8 cellular contexts compared by ENCODE assay signal in genomic region chr2:111506936-111507335, GRCh38.
DNase-seq lines count a peak whose midpoint lies in the region; ATAC-seq lines count a peak whose summit lies in the region.
"Not testable (repeated sequence)": the region's sequence is repeated elsewhere in the genome, so short reads cannot be mapped to it uniquely, and the experiment has no call there.

No MANE protein-coding gene starts in this region.

- peak; percentile 23 for DNase-seq in activated CD4-positive, alpha-beta T cell treated with anti-CD3 and anti-CD28 coated beads, Interleukin-2, amount 10 ng/mL, durations not matched to agents 7 days and 5 days
- not testable (repeated sequence) for DNase-seq in activated naive CD8-positive, alpha-beta T cell treated with anti-CD3 and anti-CD28 coated beads, Interleukin-2, amount 10 ng/mL, durations not matched to agents 7 days and 5 days
- DNase-seq in stimulated activated naive CD4-positive, alpha-beta T cell treated with Interleukin-2 at 50 U/mL for 16 hours (lab: John Stamatoyannopoulos, UW) = peak; percentile 25

- CTCF ChIA-PET in activated CD4-positive, alpha-beta T cell treated with anti-CD3 and anti-CD28 coated beads, Interleukin-2, amount 10 ng/mL, durations not matched to agents 7 days and 5 days (lab: Charles Lee) = interaction anchor here (0.6 kb wide), 1 partner anchor 1181 kb away, joined by 4 read pairs; no protein-coding TSS in a partner anchor

- peak overlapping the region; percentile 86 for H3K27ac Mint-ChIP-seq in activated CD4-positive, alpha-beta T cell treated with anti-CD3 and anti-CD28 coated beads, Interleukin-2, amount 10 ng/mL, durations not matched to agents 7 days and 5 days
- H3K27ac Mint-ChIP-seq in activated naive CD8-positive, alpha-beta T cell treated with anti-CD3 and anti-CD28 coated beads, Interleukin-2, amount 10 ng/mL, durations not matched to agents 7 days and 5 days = peak overlapping the region; percentile 79

- H3K27me3 Mint-ChIP-seq in activated CD4-positive, alpha-beta T cell treated with anti-CD3 and anti-CD28 coated beads, Interleukin-2, amount 10 ng/mL, durations not matched to agents 7 days and 5 days; activated naive CD8-positive, alpha-beta T cell treated with anti-CD3 and anti-CD28 coated beads, Interleukin-2, amount 10 ng/mL, durations not matched to agents 7 days and 5 days: not testable (repeated sequence)

- H3K36me3 Mint-ChIP-seq in activated CD4-positive, alpha-beta T cell treated with anti-CD3 and anti-CD28 coated beads, Interleukin-2, amount 10 ng/mL, durations not matched to agents 7 days and 5 days (ENCODE audit: low read depth); activated naive CD8-positive, alpha-beta T cell treated with anti-CD3 and anti-CD28 coated beads, Interleukin-2, amount 10 ng/mL, durations not matched to agents 7 days and 5 days: not testable (repeated sequence)

- not testable (repeated sequence) for H3K9me3 Mint-ChIP-seq in activated CD4-positive, alpha-beta T cell treated with anti-CD3 and anti-CD28 coated beads, Interleukin-2, amount 10 ng/mL, durations not matched to agents 7 days and 5 days; activated naive CD8-positive, alpha-beta T cell treated with anti-CD3 and anti-CD28 coated beads, Interleukin-2, amount 10 ng/mL, durations not matched to agents 7 days and 5 days

- not testable (repeated sequence) for H3K4me3 Mint-ChIP-seq in activated CD4-positive, alpha-beta T cell treated with anti-CD3 and anti-CD28 coated beads, Interleukin-2, amount 10 ng/mL, durations not matched to agents 7 days and 5 days
- peak overlapping the region; percentile 42 for H3K4me3 Mint-ChIP-seq in activated naive CD8-positive, alpha-beta T cell treated with anti-CD3 and anti-CD28 coated beads, Interleukin-2, amount 10 ng/mL, durations not matched to agents 7 days and 5 days

- POLR2A ChIA-PET in activated CD4-positive, alpha-beta T cell treated with anti-CD3 and anti-CD28 coated beads, Interleukin-2, amount 10 ng/mL, durations not matched to agents 7 days and 5 days (lab: Charles Lee); activated naive CD8-positive, alpha-beta T cell treated with anti-CD3 and anti-CD28 coated beads, Interleukin-2, amount 10 ng/mL, durations not matched to agents 7 days and 5 days (lab: Charles Lee): not testable (repeated sequence)

- ATAC-seq in GM18861 (IDR thresholded peaks at IDR 0.05; ENCODE audit: unreplicated experiment) (peak; percentile 96), GM19467 (IDR thresholded peaks at IDR 0.05; ENCODE audit: unreplicated experiment) (peak; percentile 94), HG02610 (IDR thresholded peaks at IDR 0.05; ENCODE audit: unreplicated experiment) (peak; percentile 98), HG03066 (IDR thresholded peaks at IDR 0.05; ENCODE audit: low read depth, unreplicated experiment) (peak; percentile 92), HG03521 (IDR thresholded peaks at IDR 0.05; ENCODE audit: unreplicated experiment) (peak; percentile 97)
- ATAC-seq in activated naive CD8-positive, alpha-beta T cell treated with anti-CD3 and anti-CD28 coated beads, Interleukin-2, amount 10 ng/mL, durations not matched to agents 7 days and 5 days (ENCODE audit: low read depth) = peak; percentile 98

- H3K4me1 Mint-ChIP-seq in activated CD4-positive, alpha-beta T cell treated with anti-CD3 and anti-CD28 coated beads, Interleukin-2, amount 10 ng/mL, durations not matched to agents 7 days and 5 days = peaks cover 27% of the 10 kb centered on the region
- not testable (repeated sequence) for H3K4me1 Mint-ChIP-seq in activated naive CD8-positive, alpha-beta T cell treated with anti-CD3 and anti-CD28 coated beads, Interleukin-2, amount 10 ng/mL, durations not matched to agents 7 days and 5 days
